28 cellular contexts compared by ENCODE assay signal in the genomic region with DNA sequence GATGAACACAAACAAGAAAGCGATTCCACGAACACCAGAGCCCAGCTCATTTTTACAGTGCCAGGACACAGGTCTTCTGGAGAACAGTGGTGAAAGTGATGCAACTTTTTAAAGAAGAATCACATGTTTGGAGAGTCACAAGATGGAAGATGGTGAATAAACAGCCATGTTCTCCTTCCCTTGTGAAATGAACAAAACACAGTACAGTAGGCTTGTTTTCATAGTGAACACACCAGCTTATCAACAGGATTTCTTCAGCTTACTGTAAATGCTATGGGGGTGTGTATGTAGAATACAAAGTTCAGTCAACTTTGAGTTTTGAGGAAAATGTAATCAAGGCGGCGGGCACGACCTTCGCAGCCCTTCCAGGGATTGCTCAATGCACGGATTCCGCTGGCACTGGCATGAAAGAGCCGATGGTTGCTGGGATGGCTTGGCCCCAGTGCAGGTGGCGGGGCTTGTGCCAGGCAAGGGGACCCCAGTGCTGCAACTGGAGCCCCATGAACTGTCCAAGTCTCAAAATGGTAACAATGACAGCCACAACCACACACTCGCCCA. TPM values are rescaled to one million over a fixed set of nuclear protein-coding genes. Genes with fewer than 3 reads are reported as not detected.
DNase-seq lines count a peak whose midpoint lies in the region; ATAC-seq, FAIRE-seq and TF ChIP-seq lines count a peak whose summit lies in the region.
"Had no signal": no experiment of that assay in that cellular context is flagged by ENCODE, and none has a peak within 500 bp of the region (broad histone marks: within the 10 kb centered on the region; RNA-seq: fewer than 3 reads in every experiment).

No MANE protein-coding gene starts in this region.

- H3K79me2 ChIP-seq in HepG2 (ENCODE audit: insufficient read depth, low read length), result no peaks in the 10 kb centered on the region

- H3K36me3 ChIP-seq in HepG2 (replicated peaks in 1 of 2; ENCODE audit: control insufficient read depth in 1 of 2, insufficient read depth in 2 of 2, low read length in 2 of 2) (no peaks in the 10 kb centered on the region), pancreas (no peaks in the 10 kb centered on the region), upper lobe of right lung (no peaks in the 10 kb centered on the region)
- H3K36me3 ChIP-seq: MG63 had no signal

- CTCF ChIA-PET in activated CD4-positive, alpha-beta T cell treated with anti-CD3 and anti-CD28 coated beads for 36 hours (lab: Charles Lee), result interaction anchor here (0.7 to 0.8 kb wide), 2 partner anchors 61 to 142 kb away, joined by 3 read pairs; no protein-coding TSS in a partner anchor
- CTCF ChIA-PET in HepG2 (lab: Yijun Ruan, JAX; ENCODE audit: low intra/inter-chr PET ratio, low total read pairs), result no interaction called here

- no peak overlapping the region for H3K4me3 Mint-ChIP-seq in activated CD4-positive, alpha-beta T cell treated with anti-CD3 and anti-CD28 coated beads for 36 hours
- no peak overlapping the region for H3K4me3 Mint-ChIP-seq in activated CD4-positive, alpha-beta T cell treated with anti-CD3 and anti-CD28 coated beads, Interleukin-2, amount 10 ng/mL, durations not matched to agents 24 days and 14 days
- H3K4me3 Mint-ChIP-seq: CD4-positive, alpha-beta memory T cell; HFFc6 had no signal

- TF ChIP-seq EP300 in HepG2 (IDR thresholded peaks at IDR 0.05; ENCODE audit: low read depth in 2 of 2, low read length in 2 of 2) (peak in 1 of 2 experiments; percentile 92; a peak in 2 of 4 replicates), HepG2 (CRISPR knock-in tag; IDR thresholded peaks at IDR 0.05; ENCODE audit: borderline replicate concordance) (peak; percentile 96)

- FAIRE-seq in HepG2 (lab: Jason Lieb, UNC) (peak; percentile 82), pancreas (lab: Jason Lieb, UNC) (no peak), frontal cortex (lab: Jason Lieb, UNC) (no peak)
- FAIRE-seq: GM12891, H54, HTR-8/SVneo had no signal

- peak overlapping the region; percentile 88 for H3K4me2 ChIP-seq in HepG2 (ENCODE audit: low read depth, low read length)

- no peak for TF ChIP-seq CTCF in HepG2 (CRISPR knock-in tag; IDR thresholded peaks at IDR 0.05)
- no peak for TF ChIP-seq CTCF in pancreas (IDR thresholded peaks at IDR 0.05)
- no peak for TF ChIP-seq CTCF in upper lobe of right lung (IDR thresholded peaks at IDR 0.05)
- no peak for TF ChIP-seq CTCF in GM10266 (IDR thresholded peaks at IDR 0.05; ENCODE audit: control insufficient read depth, insufficient read depth, low read depth, missing control alignments)

- H3K9ac ChIP-seq in HepG2 (ENCODE audit: insufficient read depth, low read depth, low read length), result peak overlapping the region; percentile 62

- no peak for DNase-seq in activated CD4-positive, alpha-beta T cell treated with anti-CD3 and anti-CD28 coated beads for 36 hours
- no peak for DNase-seq in activated CD4-positive, alpha-beta T cell treated with anti-CD3 and anti-CD28 coated beads, Interleukin-2, amount 10 ng/mL, durations not matched to agents 24 days and 14 days
- DNase-seq in HepG2 (ENCODE audit: low spot score) (peak; percentile 91), pancreas (peak in 3 of 6 donors; percentile 15 to 53 (median 32)), upper lobe of right lung (peak; percentile 40), frontal cortex (ENCODE audit: low spot score in 2 of 2) (no peak), cardiac septum (ENCODE audit: low spot score) (no peak), GM10266 (ENCODE audit: extremely low spot score) (no peak)
- DNase-seq: CD4-positive, alpha-beta memory T cell; DMS53; EL; HFFc6; Kasumi-1; MG63; NCI-H1048; NCI-H1436; NCI-H1930; NCI-H226; NCI-H524 treated with DMSO at 0.1 percent for 48 hours; PC-3; SIG-M5 had no signal

- no peaks in the 10 kb centered on the region for H3K27me3 Mint-ChIP-seq in activated CD4-positive, alpha-beta T cell treated with anti-CD3 and anti-CD28 coated beads for 36 hours
- H3K27me3 Mint-ChIP-seq in activated CD4-positive, alpha-beta T cell treated with anti-CD3 and anti-CD28 coated beads, Interleukin-2, amount 10 ng/mL, durations not matched to agents 24 days and 14 days, result no peaks in the 10 kb centered on the region
- H3K27me3 Mint-ChIP-seq: CD4-positive, alpha-beta memory T cell had no signal

- POLR2A ChIA-PET in activated CD4-positive, alpha-beta T cell treated with anti-CD3 and anti-CD28 coated beads for 36 hours (lab: Charles Lee), result interaction anchor here (0.7 kb wide), 1 partner anchor 35 kb away, joined by 3 read pairs; no protein-coding TSS in a partner anchor
- POLR2A ChIA-PET in HepG2 (lab: Yijun Ruan, JAX), result interaction anchor here (1.0 to 2.6 kb wide), 5 partner anchors 12 to 460 kb away, joined by 3 to 10 read pairs (median 6); partner anchors contain the start of genes TFF1 and UBASH3A

- no peaks in the 10 kb centered on the region for H3K9me3 Mint-ChIP-seq in activated CD4-positive, alpha-beta T cell treated with anti-CD3 and anti-CD28 coated beads for 36 hours (ENCODE audit: low read depth)
- H3K9me3 Mint-ChIP-seq in activated CD4-positive, alpha-beta T cell treated with anti-CD3 and anti-CD28 coated beads, Interleukin-2, amount 10 ng/mL, durations not matched to agents 24 days and 14 days, result peaks cover 14% of the 10 kb centered on the region

- peak overlapping the region; percentile 34 for H3K27ac Mint-ChIP-seq in activated CD4-positive, alpha-beta T cell treated with anti-CD3 and anti-CD28 coated beads for 36 hours
- H3K27ac Mint-ChIP-seq in activated CD4-positive, alpha-beta T cell treated with anti-CD3 and anti-CD28 coated beads, Interleukin-2, amount 10 ng/mL, durations not matched to agents 24 days and 14 days, result no peak overlapping the region
- H3K27ac Mint-ChIP-seq: HFFc6 had no signal

- H4K20me1 ChIP-seq in HepG2 (ENCODE audit: insufficient read depth, low read length), result no peaks in the 10 kb centered on the region

- WGBS in HepG2 (ENCODE audit: low lambda C conversion rate), result 13% methylated on average over 10 of the region's 11 CpGs
- whole genome bisulfite sequencing in pancreas, 2 donors, result 52 to 57% methylated on average over 11 of the region's 11 CpGs

- no TSS peak for BruUV-seq in HepG2 (replicated peaks; lab: Mats Ljungman, UMichigan)

- intact Hi-C loops in activated CD4-positive, alpha-beta T cell treated with anti-CD3 and anti-CD28 coated beads for 36 hours (cut with DNase I, micrococcal nuclease), result no loop called here
- intact Hi-C loops in activated CD4-positive, alpha-beta T cell treated with anti-CD3 and anti-CD28 coated beads, Interleukin-2, amount 10 ng/mL, durations not matched to agents 24 days and 14 days (cut with micrococcal nuclease), result no loop called here
- intact Hi-C loops in HepG2 (cut with micrococcal nuclease; ENCODE audit: unreplicated experiment), result no loop called here
- intact Hi-C loops in pancreas (cut with DNase I), result loop anchor here in 1 of 3 donors (10.0 kb wide), 1 partner anchor 61 kb away; no protein-coding TSS in a partner anchor
- intact Hi-C loops in upper lobe of right lung (cut with DNase I), result no loop called here
- intact Hi-C loops in cardiac septum (cut with DNase I), result no loop called here

- H3K36me3 Mint-ChIP-seq in activated CD4-positive, alpha-beta T cell treated with anti-CD3 and anti-CD28 coated beads for 36 hours (ENCODE audit: low read depth), result peaks cover 97% of the 10 kb centered on the region
- peaks cover 68% of the 10 kb centered on the region for H3K36me3 Mint-ChIP-seq in activated CD4-positive, alpha-beta T cell treated with anti-CD3 and anti-CD28 coated beads, Interleukin-2, amount 10 ng/mL, durations not matched to agents 24 days and 14 days (ENCODE audit: low read depth)

- H3K27ac ChIP-seq in HepG2 (ENCODE audit: extremely low read length, insufficient read depth, low read length) (peak overlapping the region; percentile 83), pancreas (no peak overlapping the region), upper lobe of right lung (no peak overlapping the region)
- H3K27ac ChIP-seq: 22Rv1, RWPE1 had no signal

- TF ChIP-seq POLR2A in HepG2 (IDR thresholded peaks at IDR 0.05; ENCODE audit: insufficient read depth in 1 of 2, low read depth in 2 of 2, low read length in 2 of 2), result 0 out of 4 replicates have a peak, but pooled peaks of 1 of the 2 experiments have one; percentile 15

- H3K9me3 ChIP-seq in HepG2 (ENCODE audit: low read length) (no peaks in the 10 kb centered on the region), pancreas (no peaks in the 10 kb centered on the region), upper lobe of right lung (no peaks in the 10 kb centered on the region)
- H3K9me3 ChIP-seq: MG63 had no signal

- TF ChIP-seq RAD21 in HepG2 (CRISPR knock-in tag; IDR thresholded peaks at IDR 0.05), result no peak

- no peak for ATAC-seq in activated CD4-positive, alpha-beta T cell treated with anti-CD3 and anti-CD28 coated beads for 36 hours
- peak; percentile 67 for ATAC-seq in HepG2
- ATAC-seq in pancreas, result peak in 3 of 4 donors; percentile 5 to 22 (median 5)
- ATAC-seq in upper lobe of right lung, result no peak
- ATAC-seq: PC-3 had no signal

- H3K27me3 ChIP-seq in HepG2 (ENCODE audit: control insufficient read depth in 1 of 2, insufficient read depth in 2 of 2, low read length in 2 of 2) (no peaks in the 10 kb centered on the region), pancreas (no peaks in the 10 kb centered on the region), upper lobe of right lung (no peaks in the 10 kb centered on the region)
- H3K27me3 ChIP-seq: MG63 had no signal

- in situ Hi-C loops in HepG2 (cut with HindIII; ENCODE audit: extremely low pct_ligation_motif_present, low pct_unique_long_range_greater_than_20kb), result no loop called here

- H2AFZ ChIP-seq in HepG2 (ENCODE audit: low read length), result no peak overlapping the region

- peaks cover 59% of the 10 kb centered on the region for H3K4me1 Mint-ChIP-seq in activated CD4-positive, alpha-beta T cell treated with anti-CD3 and anti-CD28 coated beads for 36 hours
- H3K4me1 Mint-ChIP-seq in activated CD4-positive, alpha-beta T cell treated with anti-CD3 and anti-CD28 coated beads, Interleukin-2, amount 10 ng/mL, durations not matched to agents 24 days and 14 days, result peaks cover 51% of the 10 kb centered on the region

- H3K4me1 ChIP-seq in HepG2 (ENCODE audit: insufficient read depth, low read length) (peaks cover 78% of the 10 kb centered on the region), pancreas (no peaks in the 10 kb centered on the region), upper lobe of right lung (no peaks in the 10 kb centered on the region)

- H3K4me3 ChIP-seq in HepG2 (replicated peaks in 1 of 3; ENCODE audit: insufficient read depth in 1 of 3, low read depth in 2 of 3, low read length in 3 of 3) (peak overlapping the region; percentile 22 to 49 (median 25); a peak in 5 of 6 replicates), pancreas (no peak overlapping the region), upper lobe of right lung (no peak overlapping the region)
- H3K4me3 ChIP-seq: MG63 had no signal

RNA-seq across cellular contexts. Expression of gene TMPRSS3, which starts 9.7 kb away (rescaled TPM):
- total RNA-seq in activated CD4-positive, alpha-beta T cell treated with anti-CD3 and anti-CD28 coated beads for 36 hours, result 100 to 1,000 TPM in 1 of 2 experiments, 10 to 100 TPM in 1; 99.1 to 113 TPM
- 56.9 and 58.7 TPM in 2 replicates for total RNA-seq in activated CD4-positive, alpha-beta T cell treated with anti-CD3 and anti-CD28 coated beads, Interleukin-2, amount 10 ng/mL, durations not matched to agents 24 days and 14 days
- total RNA-seq in HepG2 (2016; rRNA removed; fragmentation: Illumina TruSeq; extraction: Trizol) (2.8 and 3.5 TPM in 2 replicates), pancreas (10 to 100 TPM in 2 of 6 donors, 1 to 10 TPM in 4; 3.1 to 11.6 (median 7.9) TPM), upper lobe of right lung (4.1 TPM), frontal cortex (not detected), cardiac septum (not detected)
- 3.0 and 3.4 TPM in 2 replicates for total RNA-seq in HepG2 (2016; cell fraction: cytosol; rRNA removed; fragmentation: Illumina TruSeq; extraction: Trizol; ENCODE audit: low read depth)
- total RNA-seq in HepG2 (2016; cell fraction: insoluble cytoplasmic fraction; rRNA removed; fragmentation: Illumina TruSeq; extraction: Trizol), result 3.4 and 4.2 TPM in 2 replicates
- 4.9 and 6.4 TPM in 2 replicates for total RNA-seq in HepG2 (2016; cell fraction: membrane; rRNA removed; fragmentation: Illumina TruSeq; extraction: Trizol)
- total RNA-seq in HepG2 (2016; cell fraction: nucleus; rRNA removed; fragmentation: Illumina TruSeq; extraction: Trizol), result 2.5 and 3.0 TPM in 2 replicates
- polyA plus RNA-seq in HepG2 (2011; rRNA removed) (16.9 and 17.8 TPM in 2 replicates), pancreas (10 to 100 TPM in 1 of 2 donors, 1 to 10 TPM in 1; 6.7 to 10.9 TPM)
- polyA plus RNA-seq in HepG2 (2011; cell fraction: cytosol; rRNA removed), result 14.6 and 15.1 TPM in 2 replicates
- 14.6 and 14.7 TPM in 2 replicates for polyA plus RNA-seq in HepG2 (2011; cell fraction: nucleus; rRNA removed)
- 3.3 and 13.6 TPM in 2 replicates for polyA plus RNA-seq in HepG2 (2012)
- polyA plus RNA-seq in HepG2 (2016; cell fraction: cytosol; fragmentation: Illumina TruSeq; extraction: Trizol; ENCODE audit: low read depth), result 3.5 and 4.6 TPM in 2 replicates
- polyA plus RNA-seq in HepG2 (2016; cell fraction: insoluble cytoplasmic fraction; fragmentation: Illumina TruSeq; extraction: Trizol; ENCODE audit: low read depth), result 4.4 and 4.5 TPM in 2 replicates
- 4.1 and 5.4 TPM in 2 replicates for polyA plus RNA-seq in HepG2 (2016; cell fraction: membrane; fragmentation: Illumina TruSeq; extraction: Trizol; ENCODE audit: low read depth)
- 2.8 and 4.3 TPM in 2 replicates for polyA plus RNA-seq in HepG2 (2016; cell fraction: nucleus; fragmentation: Illumina TruSeq; extraction: Trizol; ENCODE audit: insufficient read depth, low read depth)
- 16.7 and 58.0 TPM in 2 replicates for polyA minus RNA-seq in HepG2 (2011; rRNA and poly(A)+ RNA removed; ENCODE audit: low replicate concordance)
- 4.6 and 6.1 TPM in 2 replicates for polyA minus RNA-seq in HepG2 (2011; cell fraction: cytosol; rRNA and poly(A)+ RNA removed)
- polyA minus RNA-seq in HepG2 (2011; cell fraction: nucleus; rRNA and poly(A)+ RNA removed), result 7.6 and 14.0 TPM in 2 replicates
- total RNA-seq: HFFc6, PC-3 had no signal
- polyA plus RNA-seq: AG04450, IgD-negative memory B cell had no signal

RNA-seq across cellular contexts. Expression of gene UBASH3A, which starts 17.6 kb away (rescaled TPM):
- 10 to 100 TPM; 37.3 to 39.0 TPM for total RNA-seq in activated CD4-positive, alpha-beta T cell treated with anti-CD3 and anti-CD28 coated beads for 36 hours
- total RNA-seq in activated CD4-positive, alpha-beta T cell treated with anti-CD3 and anti-CD28 coated beads, Interleukin-2, amount 10 ng/mL, durations not matched to agents 24 days and 14 days, result 61.4 and 65.7 TPM in 2 replicates
- not detected in 2 replicates for total RNA-seq in HepG2 (2016; rRNA removed; fragmentation: Illumina TruSeq; extraction: Trizol)
- not detected in 2 replicates for total RNA-seq in HepG2 (2016; cell fraction: cytosol; rRNA removed; fragmentation: Illumina TruSeq; extraction: Trizol; ENCODE audit: low read depth)
- total RNA-seq in HepG2 (2016; cell fraction: insoluble cytoplasmic fraction; rRNA removed; fragmentation: Illumina TruSeq; extraction: Trizol), result not detected in 2 replicates
- not detected in 2 replicates for total RNA-seq in HepG2 (2016; cell fraction: membrane; rRNA removed; fragmentation: Illumina TruSeq; extraction: Trizol)
- total RNA-seq in HepG2 (2016; cell fraction: nucleus; rRNA removed; fragmentation: Illumina TruSeq; extraction: Trizol), result not detected in 2 replicates
- 0.03 TPM in 1 of 2 replicates, not detected in the other for polyA plus RNA-seq in HepG2 (2011; rRNA removed)
- not detected in 2 replicates for polyA plus RNA-seq in HepG2 (2011; cell fraction: cytosol; rRNA removed)
- polyA plus RNA-seq in HepG2 (2011; cell fraction: nucleus; rRNA removed), result 0.14 TPM in 1 of 2 replicates, not detected in the other
- not detected in 2 replicates for polyA plus RNA-seq in HepG2 (2012)
- polyA plus RNA-seq in HepG2 (2016; cell fraction: cytosol; fragmentation: Illumina TruSeq; extraction: Trizol; ENCODE audit: low read depth), result not detected in 2 replicates
- polyA plus RNA-seq in HepG2 (2016; cell fraction: insoluble cytoplasmic fraction; fragmentation: Illumina TruSeq; extraction: Trizol; ENCODE audit: low read depth), result not detected in 2 replicates
- not detected in 2 replicates for polyA plus RNA-seq in HepG2 (2016; cell fraction: membrane; fragmentation: Illumina TruSeq; extraction: Trizol; ENCODE audit: low read depth)
- not detected in 2 replicates for polyA plus RNA-seq in HepG2 (2016; cell fraction: nucleus; fragmentation: Illumina TruSeq; extraction: Trizol; ENCODE audit: insufficient read depth, low read depth)
- polyA minus RNA-seq in HepG2 (2011; rRNA and poly(A)+ RNA removed; ENCODE audit: low replicate concordance), result 0.05 and 0.24 TPM in 2 replicates
- polyA minus RNA-seq in HepG2 (2011; cell fraction: cytosol; rRNA and poly(A)+ RNA removed), result not detected in 2 replicates
- polyA minus RNA-seq in HepG2 (2011; cell fraction: nucleus; rRNA and poly(A)+ RNA removed), result not detected in 2 replicates
- under 1 TPM in 5 of 6 donors, not detected in 1; 0.26 to 0.40 (median 0.32) TPM for total RNA-seq in pancreas
- under 1 TPM; 0.15 to 0.33 TPM for polyA plus RNA-seq in pancreas
- total RNA-seq in upper lobe of right lung, result 1.5 TPM
- total RNA-seq in frontal cortex, result not detected
- not detected for total RNA-seq in cardiac septum
- total RNA-seq: HFFc6 had no signal
- polyA plus RNA-seq: AG04450 had no signal

RNA-seq across cellular contexts. Expression of gene TFF1, which starts 19.8 kb away (rescaled TPM):
- not detected for total RNA-seq in activated CD4-positive, alpha-beta T cell treated with anti-CD3 and anti-CD28 coated beads for 36 hours
- total RNA-seq in activated CD4-positive, alpha-beta T cell treated with anti-CD3 and anti-CD28 coated beads, Interleukin-2, amount 10 ng/mL, durations not matched to agents 24 days and 14 days, result not detected in 2 replicates
- 0.24 TPM in 1 of 2 replicates, not detected in the other for total RNA-seq in HepG2 (2016; rRNA removed; fragmentation: Illumina TruSeq; extraction: Trizol)
- 0.61 and 1.5 TPM in 2 replicates for total RNA-seq in HepG2 (2016; cell fraction: cytosol; rRNA removed; fragmentation: Illumina TruSeq; extraction: Trizol; ENCODE audit: low read depth)
- total RNA-seq in HepG2 (2016; cell fraction: insoluble cytoplasmic fraction; rRNA removed; fragmentation: Illumina TruSeq; extraction: Trizol), result 0.32 and 0.42 TPM in 2 replicates
- 0.40 TPM in 1 of 2 replicates, not detected in the other for total RNA-seq in HepG2 (2016; cell fraction: membrane; rRNA removed; fragmentation: Illumina TruSeq; extraction: Trizol)
- total RNA-seq in HepG2 (2016; cell fraction: nucleus; rRNA removed; fragmentation: Illumina TruSeq; extraction: Trizol), result 1.5 TPM in 1 of 2 replicates, not detected in the other
- 19.4 and 47.1 TPM in 2 replicates for polyA plus RNA-seq in HepG2 (2011; rRNA removed)
- 45.3 and 80.6 TPM in 2 replicates for polyA plus RNA-seq in HepG2 (2011; cell fraction: cytosol; rRNA removed)
- 4.4 and 17.6 TPM in 2 replicates for polyA plus RNA-seq in HepG2 (2011; cell fraction: nucleus; rRNA removed)
- polyA plus RNA-seq in HepG2 (2012), result 19.3 and 58.1 TPM in 2 replicates
- polyA plus RNA-seq in HepG2 (2016; cell fraction: cytosol; fragmentation: Illumina TruSeq; extraction: Trizol; ENCODE audit: low read depth), result 0.68 TPM in 2 replicates
- 0.52 TPM in 1 of 2 replicates, not detected in the other for polyA plus RNA-seq in HepG2 (2016; cell fraction: insoluble cytoplasmic fraction; fragmentation: Illumina TruSeq; extraction: Trizol; ENCODE audit: low read depth)
- not detected in 2 replicates for polyA plus RNA-seq in HepG2 (2016; cell fraction: membrane; fragmentation: Illumina TruSeq; extraction: Trizol; ENCODE audit: low read depth)
- polyA plus RNA-seq in HepG2 (2016; cell fraction: nucleus; fragmentation: Illumina TruSeq; extraction: Trizol; ENCODE audit: insufficient read depth, low read depth), result 2.2 TPM in 1 of 2 replicates, not detected in the other
- 9.8 and 15.5 TPM in 2 replicates for polyA minus RNA-seq in HepG2 (2011; rRNA and poly(A)+ RNA removed; ENCODE audit: low replicate concordance)
- polyA minus RNA-seq in HepG2 (2011; cell fraction: cytosol; rRNA and poly(A)+ RNA removed), result 9.1 and 13.9 TPM in 2 replicates
- 1.3 and 4.1 TPM in 2 replicates for polyA minus RNA-seq in HepG2 (2011; cell fraction: nucleus; rRNA and poly(A)+ RNA removed)
- 10 to 100 TPM in 1 of 6 donors, 1 to 10 TPM in 3, under 1 TPM in 1, not detected in 1; 0.93 to 40.6 (median 2.9) TPM for total RNA-seq in pancreas
- polyA plus RNA-seq in pancreas, result 10 to 100 TPM in 1 of 2 donors, under 1 TPM in 1; 0.80 to 10.4 TPM
- total RNA-seq in upper lobe of right lung, result not detected
- not detected for total RNA-seq in frontal cortex
- not detected for total RNA-seq in cardiac septum
- total RNA-seq: CD4-positive, alpha-beta memory T cell; HFFc6 had no signal
- polyA plus RNA-seq: AG04450; CD4-positive, alpha-beta memory T cell; IgD-negative memory B cell had no signal

RNA-seq across cellular contexts. Expression of gene TFF2, which starts 35.3 kb away (rescaled TPM):
- not detected for total RNA-seq in activated CD4-positive, alpha-beta T cell treated with anti-CD3 and anti-CD28 coated beads for 36 hours
- not detected in 2 replicates for total RNA-seq in activated CD4-positive, alpha-beta T cell treated with anti-CD3 and anti-CD28 coated beads, Interleukin-2, amount 10 ng/mL, durations not matched to agents 24 days and 14 days
- not detected in 2 replicates for total RNA-seq in HepG2 (2016; rRNA removed; fragmentation: Illumina TruSeq; extraction: Trizol)
- total RNA-seq in HepG2 (2016; cell fraction: cytosol; rRNA removed; fragmentation: Illumina TruSeq; extraction: Trizol; ENCODE audit: low read depth), result not detected in 2 replicates
- not detected in 2 replicates for total RNA-seq in HepG2 (2016; cell fraction: insoluble cytoplasmic fraction; rRNA removed; fragmentation: Illumina TruSeq; extraction: Trizol)
- total RNA-seq in HepG2 (2016; cell fraction: membrane; rRNA removed; fragmentation: Illumina TruSeq; extraction: Trizol), result not detected in 2 replicates
- not detected in 2 replicates for total RNA-seq in HepG2 (2016; cell fraction: nucleus; rRNA removed; fragmentation: Illumina TruSeq; extraction: Trizol)
- 1.5 and 1.6 TPM in 2 replicates for polyA plus RNA-seq in HepG2 (2011; rRNA removed)
- polyA plus RNA-seq in HepG2 (2011; cell fraction: cytosol; rRNA removed), result 0.50 and 1.2 TPM in 2 replicates
- 0.58 and 0.73 TPM in 2 replicates for polyA plus RNA-seq in HepG2 (2011; cell fraction: nucleus; rRNA removed)
- polyA plus RNA-seq in HepG2 (2012), result 0.23 and 0.47 TPM in 2 replicates
- not detected in 2 replicates for polyA plus RNA-seq in HepG2 (2016; cell fraction: cytosol; fragmentation: Illumina TruSeq; extraction: Trizol; ENCODE audit: low read depth)
- not detected in 2 replicates for polyA plus RNA-seq in HepG2 (2016; cell fraction: insoluble cytoplasmic fraction; fragmentation: Illumina TruSeq; extraction: Trizol; ENCODE audit: low read depth)
- polyA plus RNA-seq in HepG2 (2016; cell fraction: membrane; fragmentation: Illumina TruSeq; extraction: Trizol; ENCODE audit: low read depth), result not detected in 2 replicates
- not detected in 2 replicates for polyA plus RNA-seq in HepG2 (2016; cell fraction: nucleus; fragmentation: Illumina TruSeq; extraction: Trizol; ENCODE audit: insufficient read depth, low read depth)
- polyA minus RNA-seq in HepG2 (2011; rRNA and poly(A)+ RNA removed; ENCODE audit: low replicate concordance), result 0.91 TPM in 1 of 2 replicates, not detected in the other
- polyA minus RNA-seq in HepG2 (2011; cell fraction: cytosol; rRNA and poly(A)+ RNA removed), result not detected in 2 replicates
- polyA minus RNA-seq in HepG2 (2011; cell fraction: nucleus; rRNA and poly(A)+ RNA removed), result not detected in 2 replicates
- total RNA-seq in pancreas, result 10 to 100 TPM in 1 of 6 donors, 1 to 10 TPM in 4, under 1 TPM in 1; 0.28 to 11.3 (median 1.5) TPM
- 10 to 100 TPM in 1 of 2 donors, 1 to 10 TPM in 1; 1.8 to 19.6 TPM for polyA plus RNA-seq in pancreas
- total RNA-seq in upper lobe of right lung, result not detected
- not detected for total RNA-seq in frontal cortex
- total RNA-seq in cardiac septum, result not detected
- total RNA-seq: CD4-positive, alpha-beta memory T cell; HFFc6 had no signal
- polyA plus RNA-seq: AG04450; CD4-positive, alpha-beta memory T cell; IgD-negative memory B cell had no signal

Comparison
In these comparisons a context has a peak if more than half of its experiments do, and no peak if none do; other contexts are left out.
1. ATAC-seq: peak in HepG2 (single experiment) and pancreas (3 of 4); none in activated CD4-positive, alpha-beta T cell treated with anti-CD3 and anti-CD28 coated beads for 36 hours (single experiment) and upper lobe of right lung (single experiment).
2. DNase-seq: peak in HepG2 (single experiment) and upper lobe of right lung (single experiment); none in activated CD4-positive, alpha-beta T cell treated with anti-CD3 and anti-CD28 coated beads for 36 hours (single experiment), activated CD4-positive, alpha-beta T cell treated with anti-CD3 and anti-CD28 coated beads, Interleukin-2, amount 10 ng/mL, durations not matched to agents 24 days and 14 days (single experiment), frontal cortex (0 of 2), cardiac septum (single experiment) and GM10266 (single experiment).
3. H3K4me3 ChIP-seq: peak in HepG2 (3 of 3); none in pancreas (0 of 4) and upper lobe of right lung (single experiment).
4. RNA of gene UBASH3A, which starts 17.6 kb away (total RNA-seq): 61.4 to 65.7 TPM in activated CD4-positive, alpha-beta T cell treated with anti-CD3 and anti-CD28 coated beads, Interleukin-2, amount 10 ng/mL, durations not matched to agents 24 days and 14 days and 37.3 to 39.0 TPM in activated CD4-positive, alpha-beta T cell treated with anti-CD3 and anti-CD28 coated beads for 36 hours; 1.5 TPM in upper lobe of right lung (single experiment), 0.26 to 0.40 TPM in pancreas, not detected in cardiac septum (single experiment), not detected in HepG2 and not detected in frontal cortex (single experiment); every median in the first group is over 10 times any median in the second.